8 cellular contexts compared by ENCODE assay signal in genomic region chr22:37999640-38000272, GRCh38. TPM values are rescaled to one million over a fixed set of nuclear protein-coding genes. Genes with fewer than 3 reads are reported as not detected.
DNase-seq lines count a peak whose midpoint lies in the region; ATAC-seq and TF ChIP-seq lines count a peak whose summit lies in the region.

No MANE protein-coding gene starts in this region.

- H3K36me3 ChIP-seq in stomach, result no peaks in the 10 kb centered on the region

- H3K36me3 Mint-ChIP-seq in activated T-helper 2 cell treated with anti-CD3 and anti-CD28 coated beads, Interferon-gamma antibody, Interleukin-2, Interleukin-4, amounts not matched to agents 10 μg/mL and 5 μg/mL and 100 μg/mL, durations not matched to agents 14 hours and 24 hours and 36 hours (ENCODE audit: low read depth), result no peaks in the 10 kb centered on the region
- no peaks in the 10 kb centered on the region for H3K36me3 Mint-ChIP-seq in stimulated activated memory B cell treated with anti-CD40 and anti-IgM and Interleukin-4, amounts not matched to agents 10 μg/mL and 1 μg/mL and 100 μg/mL, for 72 hours

- peak overlapping the region in 2 of 5 donors; percentile 27 to 31 for H3K27ac ChIP-seq in stomach

- H3K4me1 Mint-ChIP-seq in activated T-helper 2 cell treated with anti-CD3 and anti-CD28 coated beads, Interferon-gamma antibody, Interleukin-2, Interleukin-4, amounts not matched to agents 10 μg/mL and 5 μg/mL and 100 μg/mL, durations not matched to agents 14 hours and 24 hours and 36 hours (ENCODE audit: low read depth), result no peaks in the 10 kb centered on the region
- H3K4me1 Mint-ChIP-seq in stimulated activated memory B cell treated with anti-CD40 and anti-IgM and Interleukin-4, amounts not matched to agents 10 μg/mL and 1 μg/mL and 100 μg/mL, for 72 hours, result peaks cover 30% of the 10 kb centered on the region

- peaks cover 0 to 11% (median 0%) of the 10 kb centered on the region in 4 donors for H3K4me1 ChIP-seq in stomach

- no peak for ATAC-seq in stimulated activated memory B cell treated with anti-CD40 and anti-IgM and Interleukin-4, amounts not matched to agents 10 μg/mL and 1 μg/mL and 100 μg/mL, for 72 hours
- ATAC-seq in GM18511 (IDR thresholded peaks at IDR 0.05; ENCODE audit: unreplicated experiment), result no peak

- no peak overlapping the region for H3K4me3 Mint-ChIP-seq in activated T-helper 2 cell treated with anti-CD3 and anti-CD28 coated beads, Interferon-gamma antibody, Interleukin-2, Interleukin-4, amounts not matched to agents 10 μg/mL and 5 μg/mL and 100 μg/mL, durations not matched to agents 14 hours and 24 hours and 36 hours (ENCODE audit: low read depth)
- H3K4me3 Mint-ChIP-seq in stimulated activated memory B cell treated with anti-CD40 and anti-IgM and Interleukin-4, amounts not matched to agents 10 μg/mL and 1 μg/mL and 100 μg/mL, for 72 hours, result no peak overlapping the region

- peaks cover 0 to 8% (median 0%) of the 10 kb centered on the region in 3 donors for H3K27me3 ChIP-seq in stomach

- 60 to 68% (median 64%) methylated on average over 12 to 16 of the region's 16 CpGs for WGBS in stomach, 5 donors

- H3K27ac Mint-ChIP-seq in activated T-helper 2 cell treated with anti-CD3 and anti-CD28 coated beads, Interferon-gamma antibody, Interleukin-2, Interleukin-4, amounts not matched to agents 10 μg/mL and 5 μg/mL and 100 μg/mL, durations not matched to agents 14 hours and 24 hours and 36 hours, result no peak overlapping the region
- H3K27ac Mint-ChIP-seq in stimulated activated memory B cell treated with anti-CD40 and anti-IgM and Interleukin-4, amounts not matched to agents 10 μg/mL and 1 μg/mL and 100 μg/mL, for 72 hours, result no peak overlapping the region

- no peak for TF ChIP-seq EP300 in stomach (IDR thresholded peaks at IDR 0.05)

- intact Hi-C loops in activated T-helper 2 cell treated with anti-CD3 and anti-CD28 coated beads, Interferon-gamma antibody, Interleukin-2, Interleukin-4, amounts not matched to agents 10 μg/mL and 5 μg/mL and 100 μg/mL, durations not matched to agents 14 hours and 24 hours and 36 hours (cut with micrococcal nuclease), result no loop called here
- intact Hi-C loops in stomach (cut with DNase I; ENCODE audit: low total_unique reads), result no loop called here

- TF ChIP-seq CTCF in NB4 (IDR thresholded peaks at IDR 0.05; ENCODE audit: low read depth, low read length) (no peak), stomach (IDR thresholded peaks at IDR 0.05) (no peak)

- H3K9me3 Mint-ChIP-seq in activated T-helper 2 cell treated with anti-CD3 and anti-CD28 coated beads, Interferon-gamma antibody, Interleukin-2, Interleukin-4, amounts not matched to agents 10 μg/mL and 5 μg/mL and 100 μg/mL, durations not matched to agents 14 hours and 24 hours and 36 hours, result no peaks in the 10 kb centered on the region
- H3K9me3 Mint-ChIP-seq in stimulated activated memory B cell treated with anti-CD40 and anti-IgM and Interleukin-4, amounts not matched to agents 10 μg/mL and 1 μg/mL and 100 μg/mL, for 72 hours, result no peaks in the 10 kb centered on the region

- DNase-seq in DMS153 (lab: John Stamatoyannopoulos, UW) (peak; percentile 49), NB4 (ENCODE audit: low read depth) (peak; percentile 93), astrocyte of the hippocampus (ENCODE audit: low read depth, low spot score) (peak; percentile 92), midbrain (lab: John Stamatoyannopoulos, UW) (peak; percentile 29), stomach (no peak)
- no peak for DNase-seq in activated T-helper 2 cell treated with anti-CD3 and anti-CD28 coated beads, Interferon-gamma antibody, Interleukin-2, Interleukin-4, amounts not matched to agents 10 μg/mL and 5 μg/mL and 100 μg/mL, durations not matched to agents 14 hours and 24 hours and 36 hours (ENCODE audit: low spot score)

- no peak for TF ChIP-seq POLR2A in NB4 (IDR thresholded peaks at IDR 0.05; ENCODE audit: extremely low read depth, insufficient read length)
- TF ChIP-seq POLR2A in stomach (IDR thresholded peaks at IDR 0.05), result no peak

- no peaks in the 10 kb centered on the region for H3K9me3 ChIP-seq in stomach

- H3K4me3 ChIP-seq in NB4 (ENCODE audit: low read depth, low read length) (no peak overlapping the region), stomach (no peak overlapping the region)

- H3K27me3 Mint-ChIP-seq in activated T-helper 2 cell treated with anti-CD3 and anti-CD28 coated beads, Interferon-gamma antibody, Interleukin-2, Interleukin-4, amounts not matched to agents 10 μg/mL and 5 μg/mL and 100 μg/mL, durations not matched to agents 14 hours and 24 hours and 36 hours (ENCODE audit: low read depth), result no peaks in the 10 kb centered on the region
- H3K27me3 Mint-ChIP-seq in stimulated activated memory B cell treated with anti-CD40 and anti-IgM and Interleukin-4, amounts not matched to agents 10 μg/mL and 1 μg/mL and 100 μg/mL, for 72 hours, result peaks cover 12% of the 10 kb centered on the region

RNA-seq across cellular contexts. Expression of gene SOX10, which starts 15.4 kb away (rescaled TPM):
- total RNA-seq in activated T-helper 2 cell treated with anti-CD3 and anti-CD28 coated beads, Interferon-gamma antibody, Interleukin-2, Interleukin-4, amounts not matched to agents 10 μg/mL and 5 μg/mL and 100 μg/mL, durations not matched to agents 14 hours and 24 hours and 36 hours, result not detected in 2 replicates
- total RNA-seq in stomach, result 1 to 10 TPM in 3 of 5 donors, not detected in 2; 2.9 to 4.9 (median 4.4) TPM
- 1 to 10 TPM; 1.7 to 3.2 (median 2.6) TPM for polyA plus RNA-seq in stomach

RNA-seq across cellular contexts. Expression of gene POLR2F, which starts 46.3 kb away (rescaled TPM):
- total RNA-seq in activated T-helper 2 cell treated with anti-CD3 and anti-CD28 coated beads, Interferon-gamma antibody, Interleukin-2, Interleukin-4, amounts not matched to agents 10 μg/mL and 5 μg/mL and 100 μg/mL, durations not matched to agents 14 hours and 24 hours and 36 hours, result 92.6 and 96.5 TPM in 2 replicates
- total RNA-seq in stomach, result 100 to 1,000 TPM in 2 of 5 donors, 10 to 100 TPM in 3; 41.5 to 145 (median 74.5) TPM
- 100 to 1,000 TPM; 139 to 149 (median 146) TPM for polyA plus RNA-seq in stomach

RNA-seq across cellular contexts. Expression of gene C22orf23, which starts 46.4 kb away (rescaled TPM):
- not detected in 2 replicates for total RNA-seq in activated T-helper 2 cell treated with anti-CD3 and anti-CD28 coated beads, Interferon-gamma antibody, Interleukin-2, Interleukin-4, amounts not matched to agents 10 μg/mL and 5 μg/mL and 100 μg/mL, durations not matched to agents 14 hours and 24 hours and 36 hours
- not detected for total RNA-seq in stomach
- polyA plus RNA-seq in stomach, result 1 to 10 TPM in 1 of 3 donors, under 1 TPM in 2; 0.18 to 1.2 (median 0.31) TPM

RNA-seq across cellular contexts. Expression of gene PICK1, which starts 57.4 kb away (rescaled TPM):
- total RNA-seq in activated T-helper 2 cell treated with anti-CD3 and anti-CD28 coated beads, Interferon-gamma antibody, Interleukin-2, Interleukin-4, amounts not matched to agents 10 μg/mL and 5 μg/mL and 100 μg/mL, durations not matched to agents 14 hours and 24 hours and 36 hours, result 9.1 and 9.5 TPM in 2 replicates
- 10 to 100 TPM; 24.5 to 44.3 (median 28.8) TPM for total RNA-seq in stomach
- 10 to 100 TPM; 20.7 to 27.2 (median 21.7) TPM for polyA plus RNA-seq in stomach

Comparison
In these comparisons a context has a peak if more than half of its experiments do, and no peak if none do; other contexts are left out.
1. DNase-seq: peak in DMS153 (single experiment), NB4 (single experiment), astrocyte of the hippocampus (single experiment) and midbrain (single experiment); none in activated T-helper 2 cell treated with anti-CD3 and anti-CD28 coated beads, Interferon-gamma antibody, Interleukin-2, Interleukin-4, amounts not matched to agents 10 μg/mL and 5 μg/mL and 100 μg/mL, durations not matched to agents 14 hours and 24 hours and 36 hours (single experiment) and stomach (single experiment).